ENCODE assay signal across 1 cellular context in genomic region chr1:16615253-16616252, GRCh38.
TF ChIP-seq lines count a peak whose summit lies in the region.

No MANE protein-coding gene starts in this region.

TF ChIP-seq in WTC11, 78 proteins besides CTCF, POLR2A, EP300 and RAD21 (continued from another document):
- TF ChIP-seq, protein P1, sequence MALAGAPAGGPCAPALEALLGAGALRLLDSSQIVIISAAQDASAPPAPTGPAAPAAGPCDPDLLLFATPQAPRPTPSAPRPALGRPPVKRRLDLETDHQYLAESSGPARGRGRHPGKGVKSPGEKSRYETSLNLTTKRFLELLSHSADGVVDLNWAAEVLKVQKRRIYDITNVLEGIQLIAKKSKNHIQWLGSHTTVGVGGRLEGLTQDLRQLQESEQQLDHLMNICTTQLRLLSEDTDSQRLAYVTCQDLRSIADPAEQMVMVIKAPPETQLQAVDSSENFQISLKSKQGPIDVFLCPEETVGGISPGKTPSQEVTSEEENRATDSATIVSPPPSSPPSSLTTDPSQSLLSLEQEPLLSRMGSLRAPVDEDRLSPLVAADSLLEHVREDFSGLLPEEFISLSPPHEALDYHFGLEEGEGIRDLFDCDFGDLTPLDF (CRISPR knock-in tag; IDR thresholded peaks at IDR 0.05): no peak
- TF ChIP-seq ESRRA (CRISPR knock-in tag; IDR thresholded peaks at IDR 0.05; ENCODE audit: borderline replicate concordance): no peak
- no peak for TF ChIP-seq GTF2I (CRISPR knock-in tag; conservative IDR thresholded peaks at IDR 0.05)
- TF ChIP-seq RORB (CRISPR knock-in tag; IDR thresholded peaks at IDR 0.05): no peak
- TF ChIP-seq ATF1 (CRISPR knock-in tag; IDR thresholded peaks at IDR 0.05): no peak
- no peak for TF ChIP-seq NFE2L1 (CRISPR knock-in tag; IDR thresholded peaks at IDR 0.05)
- TF ChIP-seq ZNF671 (CRISPR knock-in tag; IDR thresholded peaks at IDR 0.05): no peak
- TF ChIP-seq, protein P2, sequence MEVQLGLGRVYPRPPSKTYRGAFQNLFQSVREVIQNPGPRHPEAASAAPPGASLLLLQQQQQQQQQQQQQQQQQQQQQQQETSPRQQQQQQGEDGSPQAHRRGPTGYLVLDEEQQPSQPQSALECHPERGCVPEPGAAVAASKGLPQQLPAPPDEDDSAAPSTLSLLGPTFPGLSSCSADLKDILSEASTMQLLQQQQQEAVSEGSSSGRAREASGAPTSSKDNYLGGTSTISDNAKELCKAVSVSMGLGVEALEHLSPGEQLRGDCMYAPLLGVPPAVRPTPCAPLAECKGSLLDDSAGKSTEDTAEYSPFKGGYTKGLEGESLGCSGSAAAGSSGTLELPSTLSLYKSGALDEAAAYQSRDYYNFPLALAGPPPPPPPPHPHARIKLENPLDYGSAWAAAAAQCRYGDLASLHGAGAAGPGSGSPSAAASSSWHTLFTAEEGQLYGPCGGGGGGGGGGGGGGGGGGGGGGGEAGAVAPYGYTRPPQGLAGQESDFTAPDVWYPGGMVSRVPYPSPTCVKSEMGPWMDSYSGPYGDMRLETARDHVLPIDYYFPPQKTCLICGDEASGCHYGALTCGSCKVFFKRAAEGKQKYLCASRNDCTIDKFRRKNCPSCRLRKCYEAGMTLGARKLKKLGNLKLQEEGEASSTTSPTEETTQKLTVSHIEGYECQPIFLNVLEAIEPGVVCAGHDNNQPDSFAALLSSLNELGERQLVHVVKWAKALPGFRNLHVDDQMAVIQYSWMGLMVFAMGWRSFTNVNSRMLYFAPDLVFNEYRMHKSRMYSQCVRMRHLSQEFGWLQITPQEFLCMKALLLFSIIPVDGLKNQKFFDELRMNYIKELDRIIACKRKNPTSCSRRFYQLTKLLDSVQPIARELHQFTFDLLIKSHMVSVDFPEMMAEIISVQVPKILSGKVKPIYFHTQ (CRISPR knock-in tag; IDR thresholded peaks at IDR 0.05): no peak
- TF ChIP-seq FOXK1 (CRISPR knock-in tag; IDR thresholded peaks at IDR 0.05): no peak
- TF ChIP-seq, protein P3, sequence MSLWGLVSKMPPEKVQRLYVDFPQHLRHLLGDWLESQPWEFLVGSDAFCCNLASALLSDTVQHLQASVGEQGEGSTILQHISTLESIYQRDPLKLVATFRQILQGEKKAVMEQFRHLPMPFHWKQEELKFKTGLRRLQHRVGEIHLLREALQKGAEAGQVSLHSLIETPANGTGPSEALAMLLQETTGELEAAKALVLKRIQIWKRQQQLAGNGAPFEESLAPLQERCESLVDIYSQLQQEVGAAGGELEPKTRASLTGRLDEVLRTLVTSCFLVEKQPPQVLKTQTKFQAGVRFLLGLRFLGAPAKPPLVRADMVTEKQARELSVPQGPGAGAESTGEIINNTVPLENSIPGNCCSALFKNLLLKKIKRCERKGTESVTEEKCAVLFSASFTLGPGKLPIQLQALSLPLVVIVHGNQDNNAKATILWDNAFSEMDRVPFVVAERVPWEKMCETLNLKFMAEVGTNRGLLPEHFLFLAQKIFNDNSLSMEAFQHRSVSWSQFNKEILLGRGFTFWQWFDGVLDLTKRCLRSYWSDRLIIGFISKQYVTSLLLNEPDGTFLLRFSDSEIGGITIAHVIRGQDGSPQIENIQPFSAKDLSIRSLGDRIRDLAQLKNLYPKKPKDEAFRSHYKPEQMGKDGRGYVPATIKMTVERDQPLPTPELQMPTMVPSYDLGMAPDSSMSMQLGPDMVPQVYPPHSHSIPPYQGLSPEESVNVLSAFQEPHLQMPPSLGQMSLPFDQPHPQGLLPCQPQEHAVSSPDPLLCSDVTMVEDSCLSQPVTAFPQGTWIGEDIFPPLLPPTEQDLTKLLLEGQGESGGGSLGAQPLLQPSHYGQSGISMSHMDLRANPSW (CRISPR knock-in tag; conservative IDR thresholded peaks at IDR 0.05; ENCODE audit: low read depth): no peak
- TF ChIP-seq ZBTB21 (CRISPR knock-in tag; IDR thresholded peaks at IDR 0.05; ENCODE audit: borderline replicate concordance): no peak
- no peak for TF ChIP-seq TP53 (CRISPR knock-in tag; IDR thresholded peaks at IDR 0.05)
- TF ChIP-seq, protein P4, sequence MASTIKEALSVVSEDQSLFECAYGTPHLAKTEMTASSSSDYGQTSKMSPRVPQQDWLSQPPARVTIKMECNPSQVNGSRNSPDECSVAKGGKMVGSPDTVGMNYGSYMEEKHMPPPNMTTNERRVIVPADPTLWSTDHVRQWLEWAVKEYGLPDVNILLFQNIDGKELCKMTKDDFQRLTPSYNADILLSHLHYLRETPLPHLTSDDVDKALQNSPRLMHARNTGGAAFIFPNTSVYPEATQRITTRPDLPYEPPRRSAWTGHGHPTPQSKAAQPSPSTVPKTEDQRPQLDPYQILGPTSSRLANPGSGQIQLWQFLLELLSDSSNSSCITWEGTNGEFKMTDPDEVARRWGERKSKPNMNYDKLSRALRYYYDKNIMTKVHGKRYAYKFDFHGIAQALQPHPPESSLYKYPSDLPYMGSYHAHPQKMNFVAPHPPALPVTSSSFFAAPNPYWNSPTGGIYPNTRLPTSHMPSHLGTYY (CRISPR knock-in tag; IDR thresholded peaks at IDR 0.05): no peak
- TF ChIP-seq ATF2 (CRISPR knock-in tag; IDR thresholded peaks at IDR 0.05; ENCODE audit: borderline replicate concordance, low read depth): no peak
